Comparison of ENCODE assay signal across 12 cellular contexts in the genomic region with DNA sequence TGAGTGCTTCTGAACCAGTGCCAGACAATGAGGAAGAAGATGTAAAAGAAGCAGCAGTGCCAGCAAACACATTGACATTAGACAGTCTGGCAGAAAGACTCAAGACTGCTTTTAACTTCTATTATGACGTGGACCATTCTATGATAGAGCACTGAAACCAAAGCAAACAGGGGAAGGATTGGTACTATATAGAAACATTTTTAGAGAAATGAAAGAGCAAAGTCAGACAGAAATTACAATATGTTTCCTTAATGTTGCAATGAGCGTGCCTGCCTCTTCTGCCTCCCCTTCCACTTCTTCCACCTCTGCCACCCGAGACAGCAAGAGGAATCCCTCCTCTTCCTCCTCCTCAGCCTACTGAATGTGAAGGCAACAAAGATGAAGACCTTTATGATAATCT. TPM values are rescaled to one million over a fixed set of nuclear protein-coding genes. Genes with fewer than 3 reads are reported as not detected.
A peak's percentile ranks its signal among the peaks of the same experiment; 100 is the strongest.
DNase-seq lines count a peak whose midpoint lies in the region; ATAC-seq and TF ChIP-seq lines count a peak whose summit lies in the region.
"Had no signal": no experiment of that assay in that cellular context is flagged by ENCODE, and none has a peak within 500 bp of the region (broad histone marks: within the 10 kb centered on the region; RNA-seq: fewer than 3 reads in every experiment).

No MANE protein-coding gene starts in this region.

- H3K4me3 Mint-ChIP-seq in activated B cell treated with CpG ODN at 0.5 μM for 24 hours (peak overlapping the region; percentile 47), mesothelial cell of epicardium (no peak overlapping the region)
- H3K4me3 Mint-ChIP-seq in activated CD8-positive, alpha-beta T cell treated with anti-CD3 and anti-CD28 coated beads for 36 hours = no peak overlapping the region
- H3K4me3 Mint-ChIP-seq: neural progenitor cell had no signal

- H3K27me3 Mint-ChIP-seq in activated B cell treated with CpG ODN at 0.5 μM for 24 hours (no peaks in the 10 kb centered on the region), mesothelial cell of epicardium (ENCODE audit: low read depth) (no peaks in the 10 kb centered on the region)
- H3K27me3 Mint-ChIP-seq in activated CD8-positive, alpha-beta T cell treated with anti-CD3 and anti-CD28 coated beads for 36 hours = no peaks in the 10 kb centered on the region

- CTCF ChIA-PET in activated B cell treated with CpG ODN at 0.5 μM for 24 hours (lab: Charles Lee) = no interaction called here
- CTCF ChIA-PET in activated CD8-positive, alpha-beta T cell treated with anti-CD3 and anti-CD28 coated beads for 36 hours (lab: Charles Lee) = interaction anchor here (0.8 to 2.3 kb wide), 3 partner anchors 11 to 299 kb away, joined by 3 to 15 read pairs (median 7); no protein-coding TSS in a partner anchor

- peak; percentile 95 for ATAC-seq in GM19455 (IDR thresholded peaks at IDR 0.05; ENCODE audit: unreplicated experiment)
- peak; percentile 96 for ATAC-seq in HG03064 (IDR thresholded peaks at IDR 0.05; ENCODE audit: low read depth, unreplicated experiment)
- ATAC-seq in activated B cell treated with CpG ODN at 0.5 μM for 24 hours (ENCODE audit: low read depth) = peak; percentile 95
- ATAC-seq in activated CD8-positive, alpha-beta T cell treated with anti-CD3 and anti-CD28 coated beads for 36 hours = no peak
- ATAC-seq: foreskin keratinocyte had no signal

- intact Hi-C loops in activated B cell treated with CpG ODN at 0.5 μM for 24 hours (cut with micrococcal nuclease) = loop anchor here (1.0 to 5.0 kb wide), 4 partner anchors 41 to 254 kb away; a partner anchor contains a TSS
- intact Hi-C loops in activated CD8-positive, alpha-beta T cell treated with anti-CD3 and anti-CD28 coated beads for 36 hours (cut with micrococcal nuclease) = no loop called here

- H3K9me3 Mint-ChIP-seq in activated B cell treated with CpG ODN at 0.5 μM for 24 hours (no peaks in the 10 kb centered on the region), mesothelial cell of epicardium (no peaks in the 10 kb centered on the region)
- H3K9me3 Mint-ChIP-seq in activated CD8-positive, alpha-beta T cell treated with anti-CD3 and anti-CD28 coated beads for 36 hours = no peaks in the 10 kb centered on the region
- H3K9me3 Mint-ChIP-seq: neural progenitor cell had no signal

- peak overlapping the region; percentile 93 for H3K27ac Mint-ChIP-seq in activated B cell treated with CpG ODN at 0.5 μM for 24 hours
- H3K27ac Mint-ChIP-seq in activated CD8-positive, alpha-beta T cell treated with anti-CD3 and anti-CD28 coated beads for 36 hours = no peak overlapping the region
- H3K27ac Mint-ChIP-seq in mesothelial cell of epicardium = no peak overlapping the region
- H3K27ac Mint-ChIP-seq: neural progenitor cell had no signal

- peak; percentile 45 for DNase-seq in GM12864 (ENCODE audit: low read depth)
- no peak for DNase-seq in activated B cell treated with CpG ODN at 0.5 μM for 24 hours
- no peak for DNase-seq in activated CD8-positive, alpha-beta T cell treated with anti-CD3 and anti-CD28 coated beads for 36 hours
- no peak for DNase-seq in GDM1 (lab: John Stamatoyannopoulos, UW)
- no peak for DNase-seq in mesothelial cell of epicardium (ENCODE audit: low spot score in 2 of 2, unreplicated experiment in 2 of 2)
- DNase-seq in hepatic stellate cell (ENCODE audit: low spot score) = no peak
- DNase-seq: foreskin keratinocyte, NCI-H2227 treated with DMSO at 0.1 percent for 48 hours had no signal

- H3K4me3 ChIP-seq in GM12864 (ENCODE audit: low read depth, low read length) = no peak overlapping the region
- H3K4me3 ChIP-seq: ascending aorta, neural progenitor cell had no signal

- POLR2A ChIA-PET in activated B cell treated with CpG ODN at 0.5 μM for 24 hours (lab: Charles Lee) = interaction anchor here (2.3 kb wide), 1 partner anchor 85 kb away, joined by 14 read pairs; a partner anchor contains a TSS
- POLR2A ChIA-PET in activated CD8-positive, alpha-beta T cell treated with anti-CD3 and anti-CD28 coated beads for 36 hours (lab: Charles Lee) = no interaction called here

- H3K36me3 Mint-ChIP-seq in activated B cell treated with CpG ODN at 0.5 μM for 24 hours (ENCODE audit: low read depth) (peaks cover 19% of the 10 kb centered on the region), mesothelial cell of epicardium (peaks cover 26% of the 10 kb centered on the region)
- H3K36me3 Mint-ChIP-seq in activated CD8-positive, alpha-beta T cell treated with anti-CD3 and anti-CD28 coated beads for 36 hours (ENCODE audit: low read depth) = peaks cover 7% of the 10 kb centered on the region

- H3K4me1 Mint-ChIP-seq in activated B cell treated with CpG ODN at 0.5 μM for 24 hours (peaks cover 49% of the 10 kb centered on the region), mesothelial cell of epicardium (no peaks in the 10 kb centered on the region)
- H3K4me1 Mint-ChIP-seq in activated CD8-positive, alpha-beta T cell treated with anti-CD3 and anti-CD28 coated beads for 36 hours (ENCODE audit: low read depth) = no peaks in the 10 kb centered on the region
- H3K4me1 Mint-ChIP-seq: neural progenitor cell had no signal

- no peak for TF ChIP-seq CTCF in GM12864 (IDR thresholded peaks at IDR 0.05; ENCODE audit: low read depth, low read length, missing control alignments)
- TF ChIP-seq CTCF in activated B cell treated with CpG ODN at 0.5 μM for 24 hours (IDR thresholded peaks at IDR 0.05) = no peak
- no peak for TF ChIP-seq CTCF in activated CD8-positive, alpha-beta T cell treated with anti-CD3 and anti-CD28 coated beads for 36 hours (IDR thresholded peaks at IDR 0.05)
- TF ChIP-seq CTCF in mesothelial cell of epicardium (IDR thresholded peaks at IDR 0.05; ENCODE audit: unreplicated experiment) = no peak

RNA-seq across cellular contexts. Expression of a gene that starts 39.7 kb away (rescaled TPM):
- total RNA-seq in activated B cell treated with CpG ODN at 0.5 μM for 24 hours (20.4 and 21.5 TPM in 2 replicates), mesothelial cell of epicardium (32.4 to 33.7 TPM (median 32.9 TPM) in 3 replicates)
- total RNA-seq in activated CD8-positive, alpha-beta T cell treated with anti-CD3 and anti-CD28 coated beads for 36 hours = 10 to 100 TPM; 12.9 to 15.2 TPM

RNA-seq across cellular contexts. Expression of a gene that starts 39.8 kb away (rescaled TPM):
- total RNA-seq in activated B cell treated with CpG ODN at 0.5 μM for 24 hours = 4.1 and 4.8 TPM in 2 replicates
- total RNA-seq in activated CD8-positive, alpha-beta T cell treated with anti-CD3 and anti-CD28 coated beads for 36 hours = 1 to 10 TPM; 5.0 to 6.6 TPM
- total RNA-seq in mesothelial cell of epicardium = 8.0 to 9.2 TPM (median 8.6 TPM) in 3 replicates
- total RNA-seq: ascending aorta had no signal

RNA-seq across cellular contexts. Expression of a gene that starts 53.7 kb away (rescaled TPM):
- 0.27 and 0.69 TPM in 2 replicates for total RNA-seq in activated B cell treated with CpG ODN at 0.5 μM for 24 hours
- total RNA-seq in activated CD8-positive, alpha-beta T cell treated with anti-CD3 and anti-CD28 coated beads for 36 hours = not detected
- 0.68 to 1.1 TPM (median 0.83 TPM) in 3 replicates for total RNA-seq in mesothelial cell of epicardium

RNA-seq across cellular contexts. Expression of a gene that starts 58.0 kb away (rescaled TPM):
- total RNA-seq in activated B cell treated with CpG ODN at 0.5 μM for 24 hours = 16.6 and 17.2 TPM in 2 replicates
- total RNA-seq in activated CD8-positive, alpha-beta T cell treated with anti-CD3 and anti-CD28 coated beads for 36 hours = 10 to 100 TPM; 30.2 to 33.4 TPM
- total RNA-seq in mesothelial cell of epicardium = 12.0 to 13.0 TPM (median 12.0 TPM) in 3 replicates
